Comparison of ENCODE assay signal across 16 cellular contexts in the genomic region with DNA sequence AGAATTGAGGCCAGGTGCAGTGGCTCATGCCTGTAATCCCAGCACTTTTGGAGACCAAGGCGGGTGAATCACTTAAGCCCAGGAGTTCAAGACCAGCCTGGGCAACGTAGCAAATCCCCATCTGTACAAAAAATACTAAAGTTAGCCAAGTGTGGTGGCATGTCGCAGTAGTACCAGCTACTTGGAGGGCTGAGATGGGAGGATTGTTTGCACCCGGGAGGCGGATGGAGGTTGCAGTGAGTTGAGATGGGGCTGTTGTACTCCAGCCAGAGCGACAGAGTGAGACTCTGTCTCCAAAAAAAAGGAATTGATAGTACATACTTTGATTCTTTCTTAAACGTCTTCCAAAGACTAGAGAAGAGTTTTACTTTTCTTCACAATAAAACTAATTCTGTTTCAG.
DNase-seq lines count a peak whose midpoint lies in the region; ATAC-seq lines count a peak whose summit lies in the region.
"Had no signal": no experiment of that assay in that cellular context is flagged by ENCODE, and none has a peak within 500 bp of the region (broad histone marks: within the 10 kb centered on the region; RNA-seq: fewer than 3 reads in every experiment).

No MANE protein-coding gene starts in this region.

- ATAC-seq in HG03354 (IDR thresholded peaks at IDR 0.05; ENCODE audit: poor library complexity, severe bottlenecking, unreplicated experiment), result peak; percentile 29
- ATAC-seq in activated T-helper 17 cell treated with anti-CD3 and anti-CD28 coated beads, Interleukin-2, amount 50 U/mL, for 72 hours (replicated peaks), result no peak

- no peaks in the 10 kb centered on the region for H3K4me1 ChIP-seq in trophoblast cell (ENCODE audit: control insufficient read depth in 1 of 2, insufficient read depth in 2 of 2, low read length in 2 of 2)

- no peak overlapping the region for H3K14ac ChIP-seq in trophoblast cell (ENCODE audit: low read length)

- no peak overlapping the region for H2BK5ac ChIP-seq in trophoblast cell (ENCODE audit: low read depth, low read length, poor library complexity)

- no peak overlapping the region for H3K4ac ChIP-seq in trophoblast cell (ENCODE audit: low read depth, low read length)

- H2AFZ ChIP-seq in trophoblast cell (ENCODE audit: insufficient read depth, low read length, poor library complexity), result no peak overlapping the region

- H3K4me3 ChIP-seq in trophoblast cell (ENCODE audit: low read depth, low read length), result no peak overlapping the region
- H3K4me3 ChIP-seq: coronary artery, esophagus muscularis mucosa, left ventricle myocardium inferior, upper lobe of left lung had no signal

- no peak overlapping the region for H3K23ac ChIP-seq in trophoblast cell (ENCODE audit: low read length)

- H3K9ac ChIP-seq in trophoblast cell (ENCODE audit: low read length), result no peak overlapping the region

- POLR2A ChIA-PET in activated CD4-positive, alpha-beta T cell treated with anti-CD3 and anti-CD28 coated beads, Interleukin-2, amount 10 ng/mL, durations not matched to agents 7 days and 5 days (lab: Charles Lee), result no interaction called here

- H4K12ac ChIP-seq in trophoblast cell (ENCODE audit: low read depth, low read length), result no peak overlapping the region

- no peaks in the 10 kb centered on the region for H3K79me2 ChIP-seq in trophoblast cell (ENCODE audit: control insufficient read depth, insufficient read depth, low read length, poor library complexity)

- H3K27ac Mint-ChIP-seq in activated CD4-positive, alpha-beta T cell treated with anti-CD3 and anti-CD28 coated beads, Interleukin-2, amount 10 ng/mL, durations not matched to agents 7 days and 5 days, result peak overlapping the region; percentile 57
- H3K27ac Mint-ChIP-seq in activated T-helper 17 cell treated with anti-CD3 and anti-CD28 coated beads, Interleukin-2, amount 50 U/mL, for 72 hours, result peak overlapping the region; percentile 89

- peaks cover 44% of the 10 kb centered on the region for H3K4me1 Mint-ChIP-seq in activated CD4-positive, alpha-beta T cell treated with anti-CD3 and anti-CD28 coated beads, Interleukin-2, amount 10 ng/mL, durations not matched to agents 7 days and 5 days
- peaks cover 34% of the 10 kb centered on the region for H3K4me1 Mint-ChIP-seq in activated T-helper 17 cell treated with anti-CD3 and anti-CD28 coated beads, Interleukin-2, amount 50 U/mL, for 72 hours

- no peak overlapping the region for H2BK120ac ChIP-seq in trophoblast cell (ENCODE audit: insufficient read depth, low read length, poor library complexity)

- no peak overlapping the region for H3K18ac ChIP-seq in trophoblast cell (ENCODE audit: low read length)

- no peak overlapping the region for H2AK5ac ChIP-seq in trophoblast cell (ENCODE audit: low read length)

- no peaks in the 10 kb centered on the region for H3K9me3 ChIP-seq in trophoblast cell (ENCODE audit: insufficient read depth, low read depth, low read length)
- H3K9me3 ChIP-seq: esophagus muscularis mucosa, left ventricle myocardium inferior, upper lobe of left lung had no signal

- H3K4me2 ChIP-seq in trophoblast cell (ENCODE audit: low read length), result no peak overlapping the region

- H3K9me3 Mint-ChIP-seq in activated CD4-positive, alpha-beta T cell treated with anti-CD3 and anti-CD28 coated beads, Interleukin-2, amount 10 ng/mL, durations not matched to agents 7 days and 5 days, result peaks cover 11% of the 10 kb centered on the region
- H3K9me3 Mint-ChIP-seq in activated T-helper 17 cell treated with anti-CD3 and anti-CD28 coated beads, Interleukin-2, amount 50 U/mL, for 72 hours, result no peaks in the 10 kb centered on the region

- H3K79me1 ChIP-seq in trophoblast cell (ENCODE audit: low read length), result peaks cover 2% of the 10 kb centered on the region

- no peak overlapping the region for H2BK12ac ChIP-seq in trophoblast cell (ENCODE audit: low read length)

- H3K36me3 ChIP-seq in trophoblast cell (ENCODE audit: control insufficient read depth in 1 of 2, insufficient read depth in 2 of 2, low read length in 2 of 2), result no peaks in the 10 kb centered on the region
- H3K36me3 ChIP-seq: esophagus muscularis mucosa, left ventricle myocardium inferior, upper lobe of left lung had no signal

- H4K8ac ChIP-seq in trophoblast cell (ENCODE audit: low read depth, low read length), result no peak overlapping the region

- H4K91ac ChIP-seq in trophoblast cell (ENCODE audit: low read depth, low read length), result peak overlapping the region; percentile 43

- no peaks in the 10 kb centered on the region for H3K27me3 Mint-ChIP-seq in activated CD4-positive, alpha-beta T cell treated with anti-CD3 and anti-CD28 coated beads, Interleukin-2, amount 10 ng/mL, durations not matched to agents 7 days and 5 days
- H3K27me3 Mint-ChIP-seq in activated T-helper 17 cell treated with anti-CD3 and anti-CD28 coated beads, Interleukin-2, amount 50 U/mL, for 72 hours, result no peaks in the 10 kb centered on the region

- no CpG with 5 or more reads among the region's 7 CpGs for whole genome bisulfite sequencing in trophoblast cell (ENCODE audit: extremely low coverage, insufficient coverage, insufficient read length)

- CTCF ChIA-PET in activated CD4-positive, alpha-beta T cell treated with anti-CD3 and anti-CD28 coated beads, Interleukin-2, amount 10 ng/mL, durations not matched to agents 7 days and 5 days (lab: Charles Lee), result interaction anchor here (0.6 kb wide), 1 partner anchor 12 kb away, joined by 3 read pairs; no protein-coding TSS in a partner anchor

- H3K36me3 Mint-ChIP-seq in activated CD4-positive, alpha-beta T cell treated with anti-CD3 and anti-CD28 coated beads, Interleukin-2, amount 10 ng/mL, durations not matched to agents 7 days and 5 days (ENCODE audit: low read depth), result peaks cover 16% of the 10 kb centered on the region
- H3K36me3 Mint-ChIP-seq in activated T-helper 17 cell treated with anti-CD3 and anti-CD28 coated beads, Interleukin-2, amount 50 U/mL, for 72 hours (ENCODE audit: low read depth), result peaks cover 11% of the 10 kb centered on the region

- no peaks in the 10 kb centered on the region for H3K27me3 ChIP-seq in trophoblast cell (ENCODE audit: insufficient read depth, low read length)
- H3K27me3 ChIP-seq: esophagus muscularis mucosa, upper lobe of left lung had no signal

- no peak overlapping the region for H3K4me3 Mint-ChIP-seq in activated CD4-positive, alpha-beta T cell treated with anti-CD3 and anti-CD28 coated beads, Interleukin-2, amount 10 ng/mL, durations not matched to agents 7 days and 5 days
- H3K4me3 Mint-ChIP-seq in activated T-helper 17 cell treated with anti-CD3 and anti-CD28 coated beads, Interleukin-2, amount 50 U/mL, for 72 hours, result peak overlapping the region; percentile 62

- H3K27ac ChIP-seq in trophoblast cell (ENCODE audit: low read depth, low read length), result no peak overlapping the region
- H3K27ac ChIP-seq: coronary artery, esophagus muscularis mucosa, HL-60, left ventricle myocardium inferior, upper lobe of left lung had no signal

- no peak for DNase-seq in activated CD4-positive, alpha-beta T cell treated with anti-CD3 and anti-CD28 coated beads, Interleukin-2, amount 10 ng/mL, durations not matched to agents 7 days and 5 days
- no peak for DNase-seq in activated CD4-positive, alpha-beta T cell treated with anti-CD3 and anti-CD28 coated beads for 1 hour
- DNase-seq in trophoblast cell (no peak), NCI-H128 (lab: John Stamatoyannopoulos, UW; ENCODE audit: unreplicated experiment) (no peak), NCI-H2107 treated with DMSO at 0.1 percent for 48 hours (lab: John Stamatoyannopoulos, UW; ENCODE audit: unreplicated experiment) (no peak)
- no peak for DNase-seq in NK-92 treated with Interleukin-12 subunit alpha and Interleukin-12 subunit beta, amount 100 ng/mL, for 24 hours (lab: John Stamatoyannopoulos, UW)
- DNase-seq: activated CD4-positive, alpha-beta T cell treated with anti-CD3 and anti-CD28 coated beads, Interleukin-2, amount 50 U/mL, for 4 hours; amygdala; left ventricle myocardium inferior; NCI-H2171; upper lobe of left lung had no signal
